24 cellular contexts compared by ENCODE assay signal in genomic region chr12:99352269-99352668, GRCh38.
"Had no signal": no experiment of that assay in that cellular context is flagged by ENCODE, and none has a peak within 500 bp of the region (broad histone marks: within the 10 kb centered on the region; RNA-seq: fewer than 3 reads in every experiment).

No MANE protein-coding gene starts in this region.

- H3K27me3 ChIP-seq: neural progenitor cell, ovary, right lobe of liver, sigmoid colon, stomach, thyroid gland, tibial nerve, upper lobe of left lung, vagina had no signal

- FAIRE-seq: small intestine, urothelium cell line had no signal

- H3K27ac ChIP-seq: neural progenitor cell, ovary, parathyroid adenoma, psoas muscle, right lobe of liver, sigmoid colon, stomach, thoracic aorta, thyroid gland, tibial nerve, upper lobe of left lung, vagina had no signal

- H3K4me2 ChIP-seq: neural progenitor cell had no signal

- ATAC-seq: psoas muscle; right cardiac atrium; right lobe of liver; stimulated activated effector memory CD8-positive, alpha-beta T cell treated with anti-CD3 and anti-CD28 coated beads, Interleukin-12 subunit alpha, Interleukin-12 subunit beta, amount 100 ng/mL, for 72 hours; stimulated activated naive B cell treated with anti-CD40 and anti-IgM and Interleukin-4, amounts not matched to agents 10 μg/mL and 1 μg/mL and 100 μg/mL, for 72 hours had no signal

- H3K36me3 ChIP-seq: neural progenitor cell, ovary, right lobe of liver, sigmoid colon, stomach, thoracic aorta, thyroid gland, tibial nerve, upper lobe of left lung, vagina had no signal

- DNase-seq: occipital lobe; ovary; posterior cingulate gyrus; psoas muscle; right cardiac atrium; right lobe of liver; sigmoid colon; small intestine; stimulated activated CD4-positive, alpha-beta T cell treated with anti-CD3 and anti-CD28 coated beads, Interleukin-15, amount 100 ng/mL, for 24 hours; stimulated activated CD4-positive, alpha-beta T cell treated with anti-CD3 and anti-CD28 coated beads, Interleukin-2, amount 100 ng/mL, for 24 hours; stimulated activated CD4-positive, alpha-beta T cell treated with anti-CD3 and anti-CD28 coated beads, Interleukin-2, amount 100 ng/mL, for 48 hours; stimulated activated CD4-positive, alpha-beta T cell treated with anti-CD3 and anti-CD28 coated beads, Interleukin-4, amount 100 ng/mL, for 24 hours; stimulated activated naive B cell treated with anti-CD40 and anti-IgM and Interleukin-4, amounts not matched to agents 10 μg/mL and 1 μg/mL and 100 μg/mL, for 72 hours; stimulated activated naive CD4-positive, alpha-beta T cell treated with Interleukin-2 at 50 U/mL for 16 hours; stomach; thyroid gland; upper lobe of left lung had no signal

- H2AFZ ChIP-seq: neural progenitor cell, parathyroid adenoma had no signal

- H3K79me2 ChIP-seq: parathyroid adenoma had no signal

- H3K4me3 ChIP-seq: neural progenitor cell, ovary, psoas muscle, right lobe of liver, sigmoid colon, stomach, thoracic aorta, thyroid gland, tibial nerve, upper lobe of left lung, vagina had no signal

- H3K9me3 ChIP-seq: ovary, psoas muscle, right lobe of liver, sigmoid colon, stomach, thoracic aorta, thyroid gland, tibial nerve, upper lobe of left lung, vagina had no signal

- H3K4me1 ChIP-seq: neural progenitor cell, parathyroid adenoma, psoas muscle, right lobe of liver, sigmoid colon, stomach, thyroid gland, tibial nerve, upper lobe of left lung, vagina had no signal
